ENCODE assay signal across 1 cellular context in the genomic region with DNA sequence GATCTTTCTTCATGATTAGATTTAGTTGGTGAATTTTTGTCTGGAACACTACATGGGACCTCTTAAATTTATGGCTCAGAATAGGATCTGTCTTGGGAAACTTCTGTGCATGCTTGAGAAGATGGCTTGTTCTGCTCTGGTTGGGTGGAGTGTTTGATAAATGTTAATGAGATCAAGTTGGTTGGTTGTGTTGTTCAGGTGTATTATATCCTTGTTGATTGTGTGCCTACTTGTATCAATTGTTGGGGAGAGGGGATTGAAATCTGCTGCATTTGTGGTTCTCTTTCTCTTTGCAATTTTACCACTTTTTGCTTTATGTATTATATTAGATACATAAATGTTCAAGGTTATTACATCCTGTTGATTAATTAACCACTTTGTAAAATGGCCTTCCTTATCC.
TF ChIP-seq lines count a peak whose summit lies in the region.

No MANE protein-coding gene starts in this region.

TF ChIP-seq in K562, 482 proteins besides CTCF, POLR2A, EP300 and RAD21:
- TF ChIP-seq TRIM24 (IDR thresholded peaks at IDR 0.05): peak in 1 of 2 experiments; percentile 37; a peak in 1 of 4 replicates
- TF ChIP-seq CBX3 (IDR thresholded peaks at IDR 0.05; ENCODE audit: borderline replicate concordance in 1 of 2, low read length in 2 of 2): 0 out of 3 replicates have a peak, but pooled peaks of 1 of the 2 experiments have one; percentile 55
- TF ChIP-seq TRIM28 (IDR thresholded peaks at IDR 0.05): peak; percentile 87
